ENCODE assay signal across 8 cellular contexts in the genomic region with DNA sequence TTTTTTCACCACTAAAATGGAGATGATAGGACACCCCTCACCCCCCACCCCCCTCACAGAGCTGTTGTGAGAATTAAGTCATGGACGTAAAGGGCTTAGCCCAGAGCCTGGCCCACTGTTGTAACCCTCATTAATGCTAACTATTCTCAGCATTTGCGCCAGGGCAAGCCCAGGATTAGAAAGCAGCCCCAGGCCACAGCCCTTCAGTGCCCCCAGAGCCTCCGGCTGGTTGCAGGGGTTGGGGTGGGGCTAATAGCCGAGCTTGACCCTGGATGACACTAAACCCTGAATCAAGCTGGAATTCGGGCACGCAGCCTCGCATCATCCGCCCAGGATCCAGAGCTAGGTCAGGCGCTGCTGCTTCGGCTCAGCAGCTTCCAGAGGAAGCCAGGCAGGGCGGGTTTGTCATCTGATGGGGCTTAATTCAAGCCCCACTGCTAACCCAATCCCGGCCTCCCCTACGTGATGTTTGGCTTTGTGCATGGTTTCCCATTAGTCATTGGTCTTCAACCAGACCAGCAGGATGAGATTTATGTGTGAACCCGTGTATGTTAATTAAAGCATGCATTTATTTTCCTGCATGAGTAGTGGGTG. TPM values are rescaled to one million over a fixed set of nuclear protein-coding genes. Genes with fewer than 3 reads are reported as not detected.
DNase-seq lines count a peak whose midpoint lies in the region; TF ChIP-seq lines count a peak whose summit lies in the region.

No MANE protein-coding gene starts in this region.

- peaks cover 37% of the 10 kb centered on the region for H3K4me1 ChIP-seq in DOHH2 (ENCODE audit: control insufficient read depth, low read length)

- no peaks in the 10 kb centered on the region for H3K36me3 ChIP-seq in DOHH2 (ENCODE audit: control insufficient read depth, low read length)

- no peaks in the 10 kb centered on the region for H3K27me3 ChIP-seq in DOHH2 (ENCODE audit: control insufficient read depth, low read length)

- H4K20me1 ChIP-seq in DOHH2 (ENCODE audit: control insufficient read depth, insufficient read depth, low read depth, low read length), result no peaks in the 10 kb centered on the region

- no peaks in the 10 kb centered on the region for H3K9me3 ChIP-seq in DOHH2 (ENCODE audit: control insufficient read depth, insufficient read depth, low read length)

- TF ChIP-seq CTCF in DOHH2 (IDR thresholded peaks at IDR 0.05; ENCODE audit: low read depth, low read length, poor library complexity, severe bottlenecking), result no peak

- H3K4me3 ChIP-seq in DOHH2 (ENCODE audit: low read length), result peak overlapping the region; percentile 86

- H3K9me2 ChIP-seq in DOHH2 (replicated peaks; ENCODE audit: control insufficient read depth, low read length), result no peaks in the 10 kb centered on the region

- H3F3A ChIP-seq in DOHH2 (ENCODE audit: control insufficient read depth, insufficient read depth), result peaks cover 6% of the 10 kb centered on the region; the same call in 1 of the 2 replicates

- peaks cover 17% of the 10 kb centered on the region for H3K79me2 ChIP-seq in DOHH2 (ENCODE audit: control insufficient read depth, low read length)

- H3K27ac ChIP-seq in DOHH2 (ENCODE audit: low read depth, low read length), result no peak overlapping the region

- peak; percentile 82 for DNase-seq in NCI-H69 (lab: John Stamatoyannopoulos, UW)
- peak; percentile 77 for DNase-seq in dermis blood vessel endothelial cell
- peak; percentile 65 to 77 for DNase-seq in lung microvascular endothelial cell (ENCODE audit: low read depth in 2 of 2)
- DNase-seq in ureter (ENCODE audit: low spot score), result peak; percentile 70
- no peak for DNase-seq in DMS153 treated with DMSO at 0.1 percent for 48 hours (lab: John Stamatoyannopoulos, UW; ENCODE audit: unreplicated experiment)
- DNase-seq in activated CD4-positive, CD25-positive, alpha-beta regulatory T cell (lab: John Stamatoyannopoulos, UW), result no peak
- no peak for DNase-seq in activated CD4-positive, alpha-beta T cell treated with anti-CD3 and anti-CD28 coated beads for 4 hours

- peak overlapping the region; percentile 89 for H3K4me2 ChIP-seq in DOHH2 (ENCODE audit: low read length)

RNA-seq across cellular contexts. Expression of gene MEGF9, which starts 1.2 kb away (rescaled TPM):
- total RNA-seq in dermis blood vessel endothelial cell (8.7 and 9.7 TPM in 2 replicates), lung microvascular endothelial cell (4.8 and 5.4 TPM in 2 replicates), ureter (22.3 TPM)

Comparison
In these comparisons a context has a peak if more than half of its experiments do, and no peak if none do; other contexts are left out.
1. DNase-seq: peak in NCI-H69 (single experiment), dermis blood vessel endothelial cell (single experiment), lung microvascular endothelial cell (2 of 2) and ureter (single experiment); none in DMS153 treated with DMSO at 0.1 percent for 48 hours (single experiment), activated CD4-positive, CD25-positive, alpha-beta regulatory T cell (0 of 4) and activated CD4-positive, alpha-beta T cell treated with anti-CD3 and anti-CD28 coated beads for 4 hours (0 of 2).